In genomic region chr3:178472941-178473340, GRCh38 we compare ENCODE assay signal across 2 cellular contexts.
TF ChIP-seq lines count a peak whose summit lies in the region.

No MANE protein-coding gene starts in this region.

TF ChIP-seq in HepG2, 621 proteins besides CTCF, POLR2A, EP300 and RAD21 (continued from another document and continues in another):
- no peak for TF ChIP-seq SAFB2 (CRISPR knock-in tag; IDR thresholded peaks at IDR 0.05; ENCODE audit: borderline replicate concordance, low read depth)
- no peak for TF ChIP-seq ZFP90 (CRISPR knock-in tag; IDR thresholded peaks at IDR 0.05; ENCODE audit: borderline replicate concordance)
- TF ChIP-seq ZNF784 (CRISPR knock-in tag; IDR thresholded peaks at IDR 0.05; ENCODE audit: borderline replicate concordance) = no peak
- TF ChIP-seq MTA3 (CRISPR knock-in tag; IDR thresholded peaks at IDR 0.05) = no peak
- no peak for TF ChIP-seq ZNF142 (CRISPR knock-in tag; IDR thresholded peaks at IDR 0.05)
- no peak for TF ChIP-seq ZNF414 (CRISPR knock-in tag; IDR thresholded peaks at IDR 0.05)
- no peak for TF ChIP-seq ZNF609 (CRISPR knock-in tag; IDR thresholded peaks at IDR 0.05; ENCODE audit: borderline replicate concordance)
- no peak for TF ChIP-seq ZNF367 (CRISPR knock-in tag; IDR thresholded peaks at IDR 0.05; ENCODE audit: borderline replicate concordance)
- TF ChIP-seq MAFK (conservative IDR thresholded peaks at IDR 0.05 in 1 of 2, IDR thresholded peaks at IDR 0.05 in 1 of 2; ENCODE audit: low read length in 2 of 2) = peak in 1 of 2 experiments; percentile 61; a peak in 2 of 4 replicates

TF ChIP-seq in K562, 482 proteins besides CTCF, POLR2A, EP300 and RAD21 (continued from another document):
- TF ChIP-seq ZMIZ1 (IDR thresholded peaks at IDR 0.05; ENCODE audit: low read depth in 2 of 2, low read length in 2 of 2) (no peak), ZBTB33 (CRISPR knock-in tag; IDR thresholded peaks at IDR 0.05) (no peak), C11orf30 (IDR thresholded peaks at IDR 0.05; ENCODE audit: low read depth) (peak; percentile 38; the same call in 1 of the 2 replicates), PPARD (CRISPR knock-in tag; IDR thresholded peaks at IDR 0.05) (no peak), CUX1 (CRISPR knock-in tag; IDR thresholded peaks at IDR 0.05) (no peak)
